29 cellular contexts compared by ENCODE assay signal in genomic region chr2:141259683-141260082, GRCh38.
"Had no signal": no experiment of that assay in that cellular context is flagged by ENCODE, and none has a peak within 500 bp of the region (broad histone marks: within the 10 kb centered on the region; RNA-seq: fewer than 3 reads in every experiment).

No MANE protein-coding gene starts in this region.

- H3K27ac ChIP-seq: stomach, suprapubic skin, testis, thoracic aorta, thyroid gland, tibial artery, tibial nerve, transverse colon, upper lobe of left lung, upper lobe of right lung, uterus, vagina had no signal

- H3K27me3 Mint-ChIP-seq: stimulated activated memory B cell treated with anti-CD40 and anti-IgM and Interleukin-4, amounts not matched to agents 10 μg/mL and 1 μg/mL and 100 μg/mL, for 72 hours; stimulated activated naive B cell treated with anti-CD40 and anti-IgM and Interleukin-4, amounts not matched to agents 10 μg/mL and 1 μg/mL and 100 μg/mL, for 72 hours; stimulated activated naive CD8-positive, alpha-beta T cell treated with anti-CD3 and anti-CD28 coated beads, Interleukin-15, amount 100 ng/mL, for 72 hours; stimulated activated naive CD8-positive, alpha-beta T cell treated with anti-CD3 and anti-CD28 coated beads, Interleukin-15, Interleukin-2, amounts not matched to agents 100 ng/mL and 50 ng/mL, for 24 hours; type B pancreatic cell had no signal

- H3K4me1 Mint-ChIP-seq: stimulated activated effector memory CD8-positive, alpha-beta T cell treated with anti-CD3 and anti-CD28 coated beads, Interleukin-12 subunit alpha, Interleukin-12 subunit beta, amount 100 ng/mL, for 72 hours; stimulated activated memory B cell treated with anti-CD40 and anti-IgM and Interleukin-4, amounts not matched to agents 10 μg/mL and 1 μg/mL and 100 μg/mL, for 72 hours; stimulated activated naive B cell treated with anti-CD40 and anti-IgM and Interleukin-4, amounts not matched to agents 10 μg/mL and 1 μg/mL and 100 μg/mL, for 72 hours; stimulated activated naive CD8-positive, alpha-beta T cell treated with anti-CD3 and anti-CD28 coated beads, Interleukin-15, amount 100 ng/mL, for 72 hours had no signal

- H3K36me3 Mint-ChIP-seq: stimulated activated effector memory CD8-positive, alpha-beta T cell treated with anti-CD3 and anti-CD28 coated beads, Interleukin-12 subunit alpha, Interleukin-12 subunit beta, amount 100 ng/mL, for 72 hours; stimulated activated memory B cell treated with anti-CD40 and anti-IgM and Interleukin-4, amounts not matched to agents 10 μg/mL and 1 μg/mL and 100 μg/mL, for 72 hours; stimulated activated naive B cell treated with anti-CD40 and anti-IgM and Interleukin-4, amounts not matched to agents 10 μg/mL and 1 μg/mL and 100 μg/mL, for 72 hours; type B pancreatic cell had no signal

- H3K9me3 Mint-ChIP-seq: stimulated activated naive B cell treated with anti-CD40 and anti-IgM and Interleukin-4, amounts not matched to agents 10 μg/mL and 1 μg/mL and 100 μg/mL, for 72 hours; type B pancreatic cell had no signal

- H3K4me3 ChIP-seq: stomach, suprapubic skin, testis, thoracic aorta, thyroid gland, tibial artery, tibial nerve, transverse colon, upper lobe of left lung, upper lobe of right lung, uterus, vagina had no signal

- FAIRE-seq: urothelium cell line had no signal

- DNase-seq: stimulated activated CD4-positive, alpha-beta T cell treated with anti-CD3 and anti-CD28 coated beads, Interleukin-2, amount 100 ng/mL, for 48 hours; stimulated activated CD4-positive, alpha-beta T cell treated with anti-CD3 and anti-CD28 coated beads, Interleukin-4, amount 100 ng/mL, for 1 hour; stimulated activated CD4-positive, alpha-beta T cell treated with anti-CD3 and anti-CD28 coated beads, Interleukin-4, amount 100 ng/mL, for 24 hours; stimulated activated CD4-positive, alpha-beta T cell treated with anti-CD3 and anti-CD28 coated beads, Interleukin-4, amount 100 ng/mL, for 4 hours; stimulated activated CD8-positive, alpha-beta memory T cell treated with anti-CD3 and anti-CD28 coated beads, Interleukin-4, amount 100 ng/mL, for 48 hours; stimulated activated naive B cell treated with anti-CD40 and anti-IgM and Interleukin-4, amounts not matched to agents 10 μg/mL and 1 μg/mL and 100 μg/mL, for 72 hours; stimulated activated naive CD4-positive, alpha-beta T cell; stimulated activated naive CD4-positive, alpha-beta T cell treated with Interleukin-2 at 50 U/mL for 16 hours; stimulated activated naive CD8-positive, alpha-beta T cell treated with anti-CD3 and anti-CD28 coated beads, Interleukin-15, amount 100 ng/mL, for 72 hours; stimulated activated naive CD8-positive, alpha-beta T cell treated with anti-CD3 and anti-CD28 coated beads, Interleukin-15, Interleukin-2, amounts not matched to agents 100 U/mL and 50 U/mL, for 24 hours; stomach; substantia nigra; testis; thyroid gland; tibial artery; transverse colon; trophoblast cell; upper lobe of left lung; upper lobe of right lung; uterus had no signal

- H3K9me3 ChIP-seq: stomach, suprapubic skin, testis, thoracic aorta, thyroid gland, tibial artery, tibial nerve, transverse colon, upper lobe of left lung, upper lobe of right lung, uterus, vagina had no signal

- H3K27ac Mint-ChIP-seq: stimulated activated effector memory CD8-positive, alpha-beta T cell treated with anti-CD3 and anti-CD28 coated beads, Interleukin-12 subunit alpha, Interleukin-12 subunit beta, amount 100 ng/mL, for 72 hours; stimulated activated memory B cell treated with anti-CD40 and anti-IgM and Interleukin-4, amounts not matched to agents 10 μg/mL and 1 μg/mL and 100 μg/mL, for 72 hours; stimulated activated naive B cell treated with anti-CD40 and anti-IgM and Interleukin-4, amounts not matched to agents 10 μg/mL and 1 μg/mL and 100 μg/mL, for 72 hours; stimulated activated naive CD8-positive, alpha-beta T cell treated with anti-CD3 and anti-CD28 coated beads, Interleukin-15, amount 100 ng/mL, for 72 hours; stimulated activated naive CD8-positive, alpha-beta T cell treated with anti-CD3 and anti-CD28 coated beads, Interleukin-15, Interleukin-2, amounts not matched to agents 100 ng/mL and 50 ng/mL, for 24 hours; type B pancreatic cell had no signal

- ATAC-seq: stimulated activated effector memory CD8-positive, alpha-beta T cell treated with anti-CD3 and anti-CD28 coated beads, Interleukin-12 subunit alpha, Interleukin-12 subunit beta, amount 100 ng/mL, for 72 hours; stimulated activated memory B cell treated with anti-CD40 and anti-IgM and Interleukin-4, amounts not matched to agents 10 μg/mL and 1 μg/mL and 100 μg/mL, for 72 hours; stimulated activated naive B cell treated with anti-CD40 and anti-IgM and Interleukin-4, amounts not matched to agents 10 μg/mL and 1 μg/mL and 100 μg/mL, for 72 hours; stimulated activated naive CD8-positive, alpha-beta T cell treated with anti-CD3 and anti-CD28 coated beads, Interleukin-15, amount 100 ng/mL, for 72 hours; stimulated activated naive CD8-positive, alpha-beta T cell treated with anti-CD3 and anti-CD28 coated beads, Interleukin-15, Interleukin-2, amounts not matched to agents 100 U/mL and 50 U/mL, for 24 hours; upper lobe of right lung had no signal

- H3K4me3 Mint-ChIP-seq: stimulated activated effector memory CD8-positive, alpha-beta T cell treated with anti-CD3 and anti-CD28 coated beads, Interleukin-12 subunit alpha, Interleukin-12 subunit beta, amount 100 ng/mL, for 72 hours; stimulated activated memory B cell treated with anti-CD40 and anti-IgM and Interleukin-4, amounts not matched to agents 10 μg/mL and 1 μg/mL and 100 μg/mL, for 72 hours; stimulated activated naive B cell treated with anti-CD40 and anti-IgM and Interleukin-4, amounts not matched to agents 10 μg/mL and 1 μg/mL and 100 μg/mL, for 72 hours; stimulated activated naive CD8-positive, alpha-beta T cell treated with anti-CD3 and anti-CD28 coated beads, Interleukin-15, amount 100 ng/mL, for 72 hours; stimulated activated naive CD8-positive, alpha-beta T cell treated with anti-CD3 and anti-CD28 coated beads, Interleukin-15, Interleukin-2, amounts not matched to agents 100 ng/mL and 50 ng/mL, for 24 hours; type B pancreatic cell had no signal

- H3K4me1 ChIP-seq: stomach, suprapubic skin, testis, thyroid gland, tibial artery, tibial nerve, transverse colon, upper lobe of left lung, upper lobe of right lung, uterus, vagina had no signal

- H3K36me3 ChIP-seq: stomach, suprapubic skin, thoracic aorta, thyroid gland, tibial artery, tibial nerve, transverse colon, upper lobe of left lung, upper lobe of right lung, uterus, vagina had no signal

- H3K27me3 ChIP-seq: stomach, suprapubic skin, testis, thyroid gland, tibial artery, tibial nerve, transverse colon, upper lobe of left lung, upper lobe of right lung, uterus, vagina had no signal
